ENCODE assay signal across 8 cellular contexts in the genomic region with DNA sequence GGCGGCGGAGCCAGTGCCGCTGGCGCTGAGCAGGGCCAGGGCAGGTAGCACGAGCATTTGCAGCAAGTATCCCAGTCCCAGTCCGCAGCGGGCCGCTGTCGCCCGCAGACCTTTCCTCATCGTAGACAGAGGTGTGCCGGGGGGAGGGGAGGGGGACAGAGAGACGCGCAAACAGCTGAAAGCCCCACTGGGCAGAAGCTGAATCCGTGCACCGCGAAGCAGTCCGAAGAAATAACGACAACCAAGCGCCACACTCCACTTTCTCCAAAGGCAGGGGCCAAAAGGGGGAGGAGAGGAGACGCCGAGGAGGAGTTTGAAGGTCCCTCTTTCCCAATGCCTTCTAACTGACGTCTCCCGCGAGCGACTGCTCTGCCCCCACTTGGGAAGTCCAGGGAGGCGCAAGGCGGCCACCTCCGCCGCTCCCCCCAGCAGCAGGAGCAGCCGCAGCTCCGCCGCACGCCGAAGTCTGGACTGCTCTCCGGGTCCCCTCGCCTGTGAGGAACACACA. TPM values are rescaled to one million over a fixed set of nuclear protein-coding genes. Genes with fewer than 3 reads are reported as not detected.
DNase-seq lines count a peak whose midpoint lies in the region; TF ChIP-seq lines count a peak whose summit lies in the region.

TSS of gene UNC5C (minus strand) at position 236 of the 508 bp plus-strand sequence.

- H3K36me3 ChIP-seq in endodermal cell (ENCODE audit: control insufficient read depth, insufficient read depth, low read length) (no peaks in the 10 kb centered on the region), thymus (ENCODE audit: control insufficient read depth, insufficient read depth) (no peaks in the 10 kb centered on the region)

- H3K4me3 ChIP-seq in endodermal cell (ENCODE audit: low read length) = peak within 1 kb of the TSS; percentile 86
- H3K4me3 ChIP-seq in thymus (ENCODE audit: low read length) = peak within 1 kb of the TSS; percentile 56

- peak within 1 kb of the TSS; percentile 88 for H3K27ac ChIP-seq in endodermal cell (ENCODE audit: low read depth, low read length)
- peak within 1 kb of the TSS; percentile 25 for H3K27ac ChIP-seq in thymus (ENCODE audit: low read depth)

- DNase-seq in NCI-H82 (lab: John Stamatoyannopoulos, UW) (peak; percentile 74), NCI-H82 treated with DMSO at 0.1 percent for 48 hours (lab: John Stamatoyannopoulos, UW; ENCODE audit: unreplicated experiment) (no peak), SK-MEL-5 (ENCODE audit: low read depth, low spot score) (peak; percentile 50), endodermal cell (peak; percentile 88), mesothelial cell of epicardium (ENCODE audit: low spot score in 2 of 2, unreplicated experiment in 2 of 2) (peak; percentile 52 to 71), NCI-H2029 treated with DMSO at 0.1 percent for 48 hours (lab: John Stamatoyannopoulos, UW) (no peak), OCI-M2 (lab: John Stamatoyannopoulos, UW; ENCODE audit: unreplicated experiment) (no peak)

- H3K9ac ChIP-seq in endodermal cell (ENCODE audit: extremely low read depth, low read length, poor library complexity, severe bottlenecking) = peak within 1 kb of the TSS; percentile 47

- H3K27me3 ChIP-seq in endodermal cell (ENCODE audit: control insufficient read depth, insufficient read depth, low read length, poor library complexity, severe bottlenecking) = peaks cover 45% of the 10 kb centered on the region
- peaks cover 29% of the 10 kb centered on the region for H3K27me3 ChIP-seq in thymus (ENCODE audit: control insufficient read depth, insufficient read depth)

- H3K4me1 Mint-ChIP-seq in endodermal cell (peaks cover 38% of the 10 kb centered on the region), mesothelial cell of epicardium (peaks cover 49% of the 10 kb centered on the region)

- H3K9me3 Mint-ChIP-seq in endodermal cell (no peaks in the 10 kb centered on the region), mesothelial cell of epicardium (no peaks in the 10 kb centered on the region)

- H3K36me3 Mint-ChIP-seq in endodermal cell (ENCODE audit: low read depth) (no peaks in the 10 kb centered on the region), mesothelial cell of epicardium (no peaks in the 10 kb centered on the region)

- TF ChIP-seq CTCF in endodermal cell (conservative IDR thresholded peaks at IDR 0.05) (peak; percentile 25), mesothelial cell of epicardium (IDR thresholded peaks at IDR 0.05; ENCODE audit: unreplicated experiment) (no peak)

- WGBS in endodermal cell (ENCODE audit: insufficient coverage in 1 of 2, insufficient read length in 1 of 2), 2 experiments = 0% methylated on average over 6 to 37 of the region's 37 CpGs
- 1% methylated on average over 37 of the region's 37 CpGs for WGBS in thymus

- in situ Hi-C loops in SK-MEL-5 (cut with HindIII; ENCODE audit: low pct_unique_long_range_greater_than_20kb, low sequenced_read_pairs) = no loop called here

- H3K27ac Mint-ChIP-seq in endodermal cell = peak within 1 kb of the TSS; percentile 85
- H3K27ac Mint-ChIP-seq in mesothelial cell of epicardium = peak within 1 kb of the TSS; percentile 97

- H3K4me1 ChIP-seq in endodermal cell (ENCODE audit: control insufficient read depth, insufficient read depth, low read length) (peaks cover 3% of the 10 kb centered on the region), thymus (ENCODE audit: control insufficient read depth, insufficient read depth, low read length) (no peaks in the 10 kb centered on the region)

- H3K27me3 Mint-ChIP-seq in endodermal cell (ENCODE audit: insufficient read depth) (peaks cover 68% of the 10 kb centered on the region), mesothelial cell of epicardium (ENCODE audit: low read depth) (no peaks in the 10 kb centered on the region)

- H3K4me3 Mint-ChIP-seq in endodermal cell = peak within 1 kb of the TSS; percentile 80
- H3K4me3 Mint-ChIP-seq in mesothelial cell of epicardium = peak within 1 kb of the TSS; percentile 96

- H3K9me3 ChIP-seq in endodermal cell (ENCODE audit: control insufficient read depth, low read length) (no peaks in the 10 kb centered on the region), thymus (ENCODE audit: control insufficient read depth) (no peaks in the 10 kb centered on the region)

RNA-seq across cellular contexts. Expression of gene UNC5C, which starts in this region (rescaled TPM):
- total RNA-seq in SK-MEL-5 (2014; rRNA removed; shearing (Covaris generic)) = 0.43 and 0.50 TPM in 2 replicates
- polyA plus RNA-seq in SK-MEL-5 (2015; cell fraction: cytosol; rRNA removed) = 2.0 and 2.3 TPM in 2 replicates
- polyA plus RNA-seq in SK-MEL-5 (2015; cell fraction: nucleus; rRNA removed) = 1.0 and 1.5 TPM in 2 replicates
- total RNA-seq in endodermal cell = 1 to 10 TPM; 2.0 to 7.2 TPM
- 39.1 TPM for polyA plus RNA-seq in endodermal cell (2013, experiment 1 of 2)
- polyA plus RNA-seq in endodermal cell (2013, experiment 2 of 2) = 36.4 TPM
- total RNA-seq in mesothelial cell of epicardium = 76.7 to 77.9 TPM (median 77.1 TPM) in 3 replicates
- 0.98 TPM for polyA plus RNA-seq in thymus

Comparison
In these comparisons a context has a peak if more than half of its experiments do, and no peak if none do; other contexts are left out.
1. DNase-seq: peak in NCI-H82 (single experiment), SK-MEL-5 (single experiment), endodermal cell (single experiment) and mesothelial cell of epicardium (2 of 2); none in NCI-H82 treated with DMSO at 0.1 percent for 48 hours (single experiment), NCI-H2029 treated with DMSO at 0.1 percent for 48 hours (single experiment) and OCI-M2 (single experiment).